ENCODE assay signal across 8 cellular contexts in the genomic region with DNA sequence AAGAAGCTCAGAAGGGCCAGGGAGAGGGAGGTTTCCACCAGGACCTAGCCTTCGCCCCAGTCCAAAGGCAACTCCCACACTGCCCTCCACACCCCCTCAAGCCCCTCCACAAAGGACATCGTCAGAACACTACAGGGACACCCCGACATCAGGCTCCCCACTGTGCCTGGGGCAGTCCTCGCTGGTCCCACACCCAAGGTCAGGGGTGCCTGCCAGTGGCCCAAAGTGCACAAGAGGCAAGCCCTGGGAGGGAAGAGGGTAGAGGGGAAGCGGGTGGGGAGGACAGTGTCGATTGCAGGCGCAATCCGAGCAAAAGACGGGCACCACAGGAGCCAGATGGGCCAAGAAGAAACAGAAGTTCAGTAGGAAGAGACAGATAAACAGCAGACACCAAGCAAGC. TPM values are rescaled to one million over a fixed set of nuclear protein-coding genes. Genes with fewer than 3 reads are reported as not detected.
DNase-seq lines count a peak whose midpoint lies in the region; ATAC-seq and TF ChIP-seq lines count a peak whose summit lies in the region.

No MANE protein-coding gene starts in this region.

- peaks cover 60% of the 10 kb centered on the region for H3K4me1 ChIP-seq in BLaER1
- H3K4me1 ChIP-seq in Loucy (ENCODE audit: insufficient read depth, low read length, poor library complexity, severe bottlenecking), result peaks cover 34% of the 10 kb centered on the region
- peaks cover 6% of the 10 kb centered on the region for H3K4me1 ChIP-seq in endodermal cell (ENCODE audit: control insufficient read depth, insufficient read depth, low read length)

- H3F3A ChIP-seq in Loucy (ENCODE audit: low read depth), result no peaks in the 10 kb centered on the region

- peaks cover 38% of the 10 kb centered on the region for H3K27me3 Mint-ChIP-seq in endodermal cell (ENCODE audit: insufficient read depth)
- H3K27me3 Mint-ChIP-seq in osteocyte (ENCODE audit: unreplicated experiment), result peaks cover 37% of the 10 kb centered on the region

- H3K79me2 ChIP-seq in Loucy (ENCODE audit: insufficient read depth, low read length), result no peaks in the 10 kb centered on the region

- H3K4me3 ChIP-seq in BLaER1, result no peak overlapping the region
- peak overlapping the region; percentile 51 for H3K4me3 ChIP-seq in Loucy (ENCODE audit: low read length, poor library complexity, severe bottlenecking)
- no peak overlapping the region for H3K4me3 ChIP-seq in endodermal cell (ENCODE audit: low read length)

- no peaks in the 10 kb centered on the region for H3K27me3 ChIP-seq in BLaER1
- no peaks in the 10 kb centered on the region for H3K27me3 ChIP-seq in Loucy (ENCODE audit: insufficient read depth, low read length, poor library complexity, severe bottlenecking)
- peaks cover 11% of the 10 kb centered on the region for H3K27me3 ChIP-seq in endodermal cell (ENCODE audit: control insufficient read depth, insufficient read depth, low read length, poor library complexity, severe bottlenecking)

- peaks cover 29% of the 10 kb centered on the region for H3K4me1 Mint-ChIP-seq in endodermal cell
- peaks cover 31% of the 10 kb centered on the region for H3K4me1 Mint-ChIP-seq in osteocyte (ENCODE audit: unreplicated experiment)

- no peaks in the 10 kb centered on the region for H4K20me1 ChIP-seq in BLaER1
- no peaks in the 10 kb centered on the region for H4K20me1 ChIP-seq in Loucy (ENCODE audit: insufficient read depth, low read length, poor library complexity, severe bottlenecking)

- ATAC-seq in GM18498 (IDR thresholded peaks at IDR 0.05; ENCODE audit: unreplicated experiment), result no peak

- peak overlapping the region; percentile 85 for H3K27ac Mint-ChIP-seq in endodermal cell
- H3K27ac Mint-ChIP-seq in osteocyte (ENCODE audit: unreplicated experiment), result peak overlapping the region; percentile 76

- TF ChIP-seq CTCF in Loucy (conservative IDR thresholded peaks at IDR 0.05; ENCODE audit: low read length) (no peak), endodermal cell (conservative IDR thresholded peaks at IDR 0.05) (no peak), osteocyte (IDR thresholded peaks at IDR 0.05) (no peak)

- H3K9ac ChIP-seq in BLaER1, result no peak overlapping the region; the same call in 1 of the 2 replicates
- no peak overlapping the region for H3K9ac ChIP-seq in Loucy (ENCODE audit: low read depth, low read length, poor library complexity, severe bottlenecking)
- no peak overlapping the region for H3K9ac ChIP-seq in endodermal cell (ENCODE audit: extremely low read depth, low read length, poor library complexity, severe bottlenecking)

- H3K36me3 ChIP-seq in BLaER1 (no peaks in the 10 kb centered on the region), Loucy (ENCODE audit: insufficient read depth, low read length) (no peaks in the 10 kb centered on the region), endodermal cell (ENCODE audit: control insufficient read depth, insufficient read depth, low read length) (no peaks in the 10 kb centered on the region)

- H3K36me3 Mint-ChIP-seq in endodermal cell (ENCODE audit: low read depth), result no peaks in the 10 kb centered on the region
- H3K36me3 Mint-ChIP-seq in osteocyte (ENCODE audit: unreplicated experiment), result no peaks in the 10 kb centered on the region

- H2AFZ ChIP-seq in Loucy (ENCODE audit: low read length), result peak overlapping the region; percentile 63; the same call in 1 of the 2 replicates

- DNase-seq in endodermal cell, result no peak
- DNase-seq in osteocyte (ENCODE audit: extremely low spot score, unreplicated experiment), result no peak
- no peak for DNase-seq in OCI-M2 (lab: John Stamatoyannopoulos, UW; ENCODE audit: unreplicated experiment)
- no peak for DNase-seq in NK-92 (lab: John Stamatoyannopoulos, UW; ENCODE audit: unreplicated experiment)
- no peak for DNase-seq in NCI-H2029 treated with DMSO at 0.1 percent for 48 hours (lab: John Stamatoyannopoulos, UW)

- H3K9me3 ChIP-seq in BLaER1 (no peaks in the 10 kb centered on the region), Loucy (ENCODE audit: insufficient read depth, low read depth, low read length) (no peaks in the 10 kb centered on the region), endodermal cell (ENCODE audit: control insufficient read depth, low read length) (no peaks in the 10 kb centered on the region)

- H3K27ac ChIP-seq in BLaER1 (peak overlapping the region; percentile 15; the same call in 1 of the 2 replicates), endodermal cell (ENCODE audit: low read depth, low read length) (peak overlapping the region; percentile 80)

- H3K9me3 Mint-ChIP-seq in endodermal cell (no peaks in the 10 kb centered on the region), osteocyte (ENCODE audit: unreplicated experiment) (no peaks in the 10 kb centered on the region)

- 87 to 93% methylated on average over 3 to 9 of the region's 9 CpGs for WGBS in endodermal cell (ENCODE audit: insufficient coverage in 1 of 2, insufficient read length in 1 of 2), 2 experiments

- H3K4me2 ChIP-seq in BLaER1 (peak overlapping the region; percentile 80), Loucy (ENCODE audit: low read depth, low read length, poor library complexity, severe bottlenecking) (peak overlapping the region; percentile 74)

- no peaks in the 10 kb centered on the region for H3K9me2 ChIP-seq in Loucy (replicated peaks; ENCODE audit: low read depth, low read length)

- peak overlapping the region; percentile 40 for H3K4me3 Mint-ChIP-seq in endodermal cell
- no peak overlapping the region for H3K4me3 Mint-ChIP-seq in osteocyte (ENCODE audit: unreplicated experiment)

RNA-seq across cellular contexts. Expression of gene JAM3, which starts 35.6 kb away (rescaled TPM):
- total RNA-seq in endodermal cell (10 to 100 TPM; 35.8 to 41.8 TPM), osteocyte (170 and 177 TPM in 2 replicates)
- 110 TPM for polyA plus RNA-seq in endodermal cell (2013, experiment 1 of 2)
- polyA plus RNA-seq in endodermal cell (2013, experiment 2 of 2), result 105 TPM
